1 cellular context compared by ENCODE assay signal in genomic region chr12:113996026-113996425, GRCh38.
TF ChIP-seq lines count a peak whose summit lies in the region.

No MANE protein-coding gene starts in this region.

TF ChIP-seq in HepG2, 621 proteins besides CTCF, POLR2A, EP300 and RAD21:
- TF ChIP-seq PRDM10 (CRISPR knock-in tag; IDR thresholded peaks at IDR 0.05; ENCODE audit: low read depth) (no peak), SMC3 (IDR thresholded peaks at IDR 0.05; ENCODE audit: low read length) (peak; percentile 22; the same call in 1 of the 2 replicates), ZNF572 (CRISPR knock-in tag; IDR thresholded peaks at IDR 0.05) (no peak), STAG1 (CRISPR knock-in tag; IDR thresholded peaks at IDR 0.05) (peak; percentile 62), ZFP36L1 (CRISPR knock-in tag; IDR thresholded peaks at IDR 0.05) (no peak)
TF ChIP-seq in HepG2: peak in this region for 2.
